In genomic region chr7:100867796-100868485, GRCh38 we compare ENCODE assay signal across 6 cellular contexts. TPM values are rescaled to one million over a fixed set of nuclear protein-coding genes. Genes with fewer than 3 reads are reported as not detected.
DNase-seq lines count a peak whose midpoint lies in the region; ATAC-seq and TF ChIP-seq lines count a peak whose summit lies in the region.

No MANE protein-coding gene starts in this region.

- H3K9me3 ChIP-seq in MG63 (no peaks in the 10 kb centered on the region), esophagus (ENCODE audit: control insufficient read depth in 2 of 2, insufficient read depth in 1 of 2, low read depth in 1 of 2, low read length in 1 of 2) (no peaks in the 10 kb centered on the region), spleen (no peaks in the 10 kb centered on the region)

- H3K27me3 ChIP-seq in MG63, result no peaks in the 10 kb centered on the region
- H3K27me3 ChIP-seq in esophagus (ENCODE audit: control insufficient read depth in 1 of 2, insufficient read depth in 2 of 2, low read length in 2 of 2), result no peaks in the 10 kb centered on the region
- peaks cover 0 to 10% (median 0%) of the 10 kb centered on the region in 7 donors for H3K27me3 ChIP-seq in spleen (replicated peaks in 1 of 7)

- WGBS in esophagus, 2 donors, result 21 to 26% methylated on average over 24 to 25 of the region's 25 CpGs
- WGBS in spleen, 5 donors, result 31 to 57% (median 42%) methylated on average over 14 to 25 of the region's 25 CpGs

- peaks cover 15% of the 10 kb centered on the region for H3K36me3 ChIP-seq in MG63
- peaks cover 0 to 18% of the 10 kb centered on the region in 2 donors for H3K36me3 ChIP-seq in esophagus (ENCODE audit: control insufficient read depth in 2 of 2, insufficient read depth in 2 of 2, low read length in 1 of 2)
- peaks cover 0 to 63% (median 15%) of the 10 kb centered on the region in 6 donors for H3K36me3 ChIP-seq in spleen

- peak overlapping the region; percentile 75 for H3K4me3 ChIP-seq in MG63
- peak overlapping the region; percentile 79 to 81 for H3K4me3 ChIP-seq in esophagus (ENCODE audit: low read depth in 1 of 2, low read length in 2 of 2)
- H3K4me3 ChIP-seq in spleen, result peak overlapping the region; percentile 24 to 76 (median 43)

- TF ChIP-seq POLR2A in spleen (IDR thresholded peaks at IDR 0.05), result no peak

- no peak for ATAC-seq in GM21737 (IDR thresholded peaks at IDR 0.05; ENCODE audit: unreplicated experiment)

- TF ChIP-seq CTCF in spleen (IDR thresholded peaks at IDR 0.05 in 8 of 11, conservative IDR thresholded peaks at IDR 0.05 in 3 of 11), result no peak

- intact Hi-C loops in spleen (cut with DNase I; ENCODE audit: low total_unique reads), result no loop called here

- DNase-seq in MG63 (no peak), spleen (no peak), NCI-H1417 (lab: John Stamatoyannopoulos, UW) (no peak), NK-92 (lab: John Stamatoyannopoulos, UW; ENCODE audit: unreplicated experiment) (no peak)

- H3K27ac ChIP-seq in esophagus (ENCODE audit: low read depth in 2 of 2, low read length in 1 of 2) (peak overlapping the region; percentile 89 to 96), spleen (peak overlapping the region in 7 of 8 donors; percentile 83 to 92 (median 86))

- peaks cover 0 to 8% of the 10 kb centered on the region in 2 donors for H3K4me1 ChIP-seq in esophagus (ENCODE audit: control insufficient read depth in 2 of 2, insufficient read depth in 2 of 2, low read length in 1 of 2)
- peaks cover 25 to 62% (median 51%) of the 10 kb centered on the region in 6 donors for H3K4me1 ChIP-seq in spleen

RNA-seq across cellular contexts. Expression of gene TRIP6, which starts 0.8 kb away (rescaled TPM):
- total RNA-seq in MG63 (2014; rRNA removed; shearing (Covaris generic); ENCODE audit: low replicate concordance), result 147 and 173 TPM in 2 replicates
- polyA plus RNA-seq in esophagus (10 to 100 TPM; 39.4 to 75.0 TPM), spleen (10 to 100 TPM; 12.4 to 22.4 (median 14.8) TPM)
- total RNA-seq in spleen, result 10 to 100 TPM; 17.6 to 30.2 (median 22.2) TPM

RNA-seq across cellular contexts. Expression of gene SRRT, which starts 7.0 kb away (rescaled TPM):
- 60.3 and 102 TPM in 2 replicates for total RNA-seq in MG63 (2014; rRNA removed; shearing (Covaris generic); ENCODE audit: low replicate concordance)
- polyA plus RNA-seq in esophagus (100 to 1,000 TPM in 1 of 2 donors, 10 to 100 TPM in 1; 70.7 to 105 TPM), spleen (100 to 1,000 TPM in 1 of 3 donors, 10 to 100 TPM in 2; 54.7 to 104 (median 92.6) TPM)
- 100 to 1,000 TPM in 4 of 7 donors, 10 to 100 TPM in 3; 67.0 to 160 (median 132) TPM for total RNA-seq in spleen

RNA-seq across cellular contexts. Expression of gene SLC12A9, which starts 15.4 kb away (rescaled TPM):
- 12.0 and 13.6 TPM in 2 replicates for total RNA-seq in MG63 (2014; rRNA removed; shearing (Covaris generic); ENCODE audit: low replicate concordance)
- 10 to 100 TPM; 13.8 to 23.0 TPM for polyA plus RNA-seq in esophagus
- 100 to 1,000 TPM in 1 of 7 donors, 10 to 100 TPM in 6; 34.4 to 109 (median 55.7) TPM for total RNA-seq in spleen
- polyA plus RNA-seq in spleen, result 10 to 100 TPM; 17.0 to 48.4 (median 39.3) TPM

RNA-seq across cellular contexts. Expression of gene UFSP1, which starts 21.6 kb away (rescaled TPM):
- 5.4 and 6.8 TPM in 2 replicates for total RNA-seq in MG63 (2014; rRNA removed; shearing (Covaris generic); ENCODE audit: low replicate concordance)
- polyA plus RNA-seq in esophagus (1 to 10 TPM; 3.8 to 3.9 TPM), spleen (1 to 10 TPM; 4.2 to 6.9 (median 5.1) TPM)
- 1 to 10 TPM; 1.3 to 5.6 (median 2.8) TPM for total RNA-seq in spleen

RNA-seq across cellular contexts. Expression of gene ACHE, which starts 27.7 kb away (rescaled TPM):
- total RNA-seq in MG63 (2014; rRNA removed; shearing (Covaris generic); ENCODE audit: low replicate concordance), result not detected in 2 replicates
- polyA plus RNA-seq in esophagus (1 to 10 TPM in 1 of 2 donors, under 1 TPM in 1; 0.52 to 1.4 TPM), spleen (1 to 10 TPM; 2.0 to 3.7 (median 3.1) TPM)
- total RNA-seq in spleen, result 10 to 100 TPM in 1 of 7 donors, 1 to 10 TPM in 6; 2.1 to 10.8 (median 4.4) TPM
